In the genomic region with DNA sequence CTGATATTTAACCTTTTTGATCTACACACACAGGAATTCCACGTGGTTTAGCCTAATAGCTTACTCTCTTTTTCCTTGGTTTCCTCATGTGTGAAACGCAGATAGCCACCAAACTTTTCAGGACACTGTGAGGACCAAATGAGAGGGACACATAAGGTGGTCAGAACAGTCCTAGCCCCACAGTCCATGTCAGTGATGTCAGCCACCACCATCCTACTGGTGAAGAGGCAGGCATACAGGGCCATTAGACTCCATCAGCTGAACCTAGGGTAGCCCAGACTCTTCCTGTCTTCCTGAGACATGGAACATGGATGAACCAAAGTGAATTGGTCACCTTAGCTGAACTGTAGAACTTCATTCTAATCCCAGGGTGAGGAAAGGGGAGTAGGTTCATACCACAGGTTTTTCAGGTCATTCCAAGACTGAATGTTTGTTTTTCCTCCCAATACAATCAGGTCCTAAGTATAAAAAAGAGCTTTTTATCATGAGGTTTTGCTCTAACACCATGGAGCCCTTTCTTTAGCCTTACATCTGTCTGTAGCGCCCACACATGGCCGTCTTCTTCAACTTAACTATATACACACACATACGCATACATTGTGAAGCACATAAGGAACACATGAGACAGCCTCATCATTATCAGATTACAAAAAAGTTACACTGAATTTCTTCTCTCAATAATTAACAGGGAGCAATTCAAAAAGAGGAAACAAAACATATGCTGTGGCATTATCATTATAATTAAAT, we compare ENCODE assay signal across 1 cellular context.
A peak's percentile ranks its signal among the peaks of the same experiment; 100 is the strongest.
TF ChIP-seq lines count a peak whose summit lies in the region.

No MANE protein-coding gene starts in this region.

TF ChIP-seq in K562, 482 proteins besides CTCF, POLR2A, EP300 and RAD21:
- TF ChIP-seq PATZ1 (CRISPR knock-in tag; IDR thresholded peaks at IDR 0.05; ENCODE audit: borderline replicate concordance) = no peak
- peak; percentile 45; the same call in 1 of the 2 replicates for TF ChIP-seq SMARCA4 (IDR thresholded peaks at IDR 0.05)
